In genomic region chr2:223614534-223614933, GRCh38 we compare ENCODE assay signal across 31 cellular contexts. TPM values are rescaled to one million over a fixed set of nuclear protein-coding genes. Genes with fewer than 3 reads are reported as not detected.
"Had no signal": no experiment of that assay in that cellular context is flagged by ENCODE, and none has a peak within 500 bp of the region (broad histone marks: within the 10 kb centered on the region; RNA-seq: fewer than 3 reads in every experiment).

No MANE protein-coding gene starts in this region.

- H3K27ac ChIP-seq: neutrophil, psoas muscle, right lobe of liver, thoracic aorta, thyroid gland, tibial nerve, vagina had no signal

- H3K36me3 Mint-ChIP-seq: natural killer cell treated with Interleukin-12 subunit alpha and Interleukin-12 subunit beta and Interleukin-15 and Interleukin-18, amount 100 ng/mL, for 72 hours; stimulated activated effector memory CD8-positive, alpha-beta T cell treated with anti-CD3 and anti-CD28 coated beads, Interleukin-12 subunit alpha, Interleukin-12 subunit beta, amount 100 ng/mL, for 72 hours; stimulated activated naive B cell treated with anti-CD40 and anti-IgM and Interleukin-4, amounts not matched to agents 10 μg/mL and 1 μg/mL and 100 μg/mL, for 72 hours had no signal

- ATAC-seq: naive thymus-derived CD8-positive, alpha-beta T cell; natural killer cell treated with Interleukin-12 subunit alpha and Interleukin-12 subunit beta and Interleukin-15 and Interleukin-18, amount 100 ng/mL, for 72 hours; psoas muscle; right cardiac atrium; right lobe of liver; stimulated activated effector memory CD8-positive, alpha-beta T cell treated with anti-CD3 and anti-CD28 coated beads, Interleukin-12 subunit alpha, Interleukin-12 subunit beta, amount 100 ng/mL, for 72 hours; stimulated activated naive B cell treated with anti-CD40 and anti-IgM and Interleukin-4, amounts not matched to agents 10 μg/mL and 1 μg/mL and 100 μg/mL, for 72 hours had no signal

- H3K4me1 ChIP-seq: right lobe of liver, vagina had no signal

- H3K4me1 Mint-ChIP-seq: stimulated activated effector memory CD8-positive, alpha-beta T cell treated with anti-CD3 and anti-CD28 coated beads, Interleukin-12 subunit alpha, Interleukin-12 subunit beta, amount 100 ng/mL, for 72 hours had no signal

- H3K4me3 ChIP-seq: ovary, psoas muscle, right lobe of liver, sigmoid colon, stomach, thoracic aorta, thyroid gland, tibial nerve, vagina had no signal

- H3K9ac ChIP-seq: parathyroid adenoma had no signal

- FAIRE-seq: small intestine, urothelium cell line had no signal

- H3K27me3 ChIP-seq: ovary, right lobe of liver, sigmoid colon, thyroid gland, tibial nerve, vagina had no signal

- H3K36me3 ChIP-seq: neutrophil, ovary, right lobe of liver, sigmoid colon, stomach, thoracic aorta, thyroid gland, tibial nerve, vagina had no signal

- H3K4me3 Mint-ChIP-seq: naive thymus-derived CD8-positive, alpha-beta T cell; natural killer cell treated with Interleukin-12 subunit alpha and Interleukin-12 subunit beta and Interleukin-15 and Interleukin-18, amount 100 ng/mL, for 72 hours; stimulated activated effector memory CD8-positive, alpha-beta T cell treated with anti-CD3 and anti-CD28 coated beads, Interleukin-12 subunit alpha, Interleukin-12 subunit beta, amount 100 ng/mL, for 72 hours; stimulated activated naive B cell treated with anti-CD40 and anti-IgM and Interleukin-4, amounts not matched to agents 10 μg/mL and 1 μg/mL and 100 μg/mL, for 72 hours; stimulated activated naive CD8-positive, alpha-beta T cell treated with anti-CD3 and anti-CD28 coated beads, Interleukin-15, Interleukin-2, amounts not matched to agents 100 ng/mL and 50 ng/mL, for 24 hours had no signal

- H3K9me3 Mint-ChIP-seq: nephron progenitor cell; neural crest cell; stimulated activated effector memory CD8-positive, alpha-beta T cell treated with anti-CD3 and anti-CD28 coated beads, Interleukin-12 subunit alpha, Interleukin-12 subunit beta, amount 100 ng/mL, for 72 hours; stimulated activated naive B cell treated with anti-CD40 and anti-IgM and Interleukin-4, amounts not matched to agents 10 μg/mL and 1 μg/mL and 100 μg/mL, for 72 hours had no signal

- DNase-seq: naive thymus-derived CD8-positive, alpha-beta T cell; nephron progenitor cell; nucleus accumbens; ovary; posterior cingulate gyrus; psoas muscle; right cardiac atrium; right lobe of liver; sigmoid colon; small intestine; stimulated activated CD4-positive, alpha-beta T cell treated with anti-CD3 and anti-CD28 coated beads, Interleukin-15, amount 100 ng/mL, for 24 hours; stimulated activated CD4-positive, alpha-beta T cell treated with anti-CD3 and anti-CD28 coated beads, Interleukin-2, amount 100 ng/mL, for 24 hours; stimulated activated CD4-positive, alpha-beta T cell treated with anti-CD3 and anti-CD28 coated beads, Interleukin-2, amount 100 ng/mL, for 48 hours; stimulated activated CD4-positive, alpha-beta T cell treated with anti-CD3 and anti-CD28 coated beads, Interleukin-4, amount 100 ng/mL, for 24 hours; stimulated activated naive B cell treated with anti-CD40 and anti-IgM and Interleukin-4, amounts not matched to agents 10 μg/mL and 1 μg/mL and 100 μg/mL, for 72 hours; stimulated activated naive CD4-positive, alpha-beta T cell treated with Interleukin-2 at 50 U/mL for 16 hours; stomach; thyroid gland; trophoblast cell had no signal

- H3K9me3 ChIP-seq: neutrophil, ovary, psoas muscle, right lobe of liver, sigmoid colon, stomach, thoracic aorta, thyroid gland, tibial nerve, vagina had no signal

- H3K27ac Mint-ChIP-seq: naive thymus-derived CD8-positive, alpha-beta T cell; natural killer cell treated with Interleukin-12 subunit alpha and Interleukin-12 subunit beta and Interleukin-15 and Interleukin-18, amount 100 ng/mL, for 72 hours; nephron progenitor cell; progenitor cell of endocrine pancreas; stimulated activated effector memory CD8-positive, alpha-beta T cell treated with anti-CD3 and anti-CD28 coated beads, Interleukin-12 subunit alpha, Interleukin-12 subunit beta, amount 100 ng/mL, for 72 hours; stimulated activated naive B cell treated with anti-CD40 and anti-IgM and Interleukin-4, amounts not matched to agents 10 μg/mL and 1 μg/mL and 100 μg/mL, for 72 hours; stimulated activated naive CD8-positive, alpha-beta T cell treated with anti-CD3 and anti-CD28 coated beads, Interleukin-15, Interleukin-2, amounts not matched to agents 100 ng/mL and 50 ng/mL, for 24 hours had no signal

RNA-seq across cellular contexts. Expression of gene SCG2, which starts 12.4 kb away (rescaled TPM):
- total RNA-seq: naive thymus-derived CD8-positive, alpha-beta T cell; right lobe of liver; skeletal muscle tissue had no signal
- polyA plus RNA-seq: naive thymus-derived CD8-positive, alpha-beta T cell had no signal
